1 cellular context compared by ENCODE assay signal in the genomic region with DNA sequence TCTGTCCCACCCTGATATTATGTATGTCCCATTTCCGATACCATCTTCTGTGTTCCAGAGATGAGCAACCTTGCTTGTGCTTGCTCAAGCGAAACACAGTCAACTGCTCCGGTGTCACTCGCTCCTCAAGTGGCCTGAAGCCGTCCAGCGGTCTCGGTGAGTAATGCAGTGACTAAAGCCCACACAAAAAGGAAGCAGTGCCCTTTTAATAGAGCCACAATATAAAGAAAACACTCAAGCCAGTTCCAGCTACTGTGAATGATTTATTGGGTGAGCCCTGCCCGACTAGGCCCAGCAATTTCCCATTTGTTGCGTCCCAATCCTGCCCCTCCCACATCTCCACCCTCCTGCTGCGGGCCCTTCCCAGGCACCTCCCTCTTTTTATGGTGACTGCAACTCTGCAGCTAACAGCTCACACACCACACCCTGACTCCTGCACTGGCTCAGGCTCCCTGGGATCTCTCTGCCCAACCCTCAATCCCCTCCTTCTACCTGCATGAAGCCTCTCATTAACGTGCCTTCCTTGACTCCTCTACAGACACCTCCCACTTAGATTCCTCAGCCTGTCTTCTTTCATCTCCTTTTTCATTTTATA.
TF ChIP-seq lines count a peak whose summit lies in the region.

No MANE protein-coding gene starts in this region.

TF ChIP-seq in GM23338, 12 proteins besides CTCF, POLR2A, EP300 and RAD21 (continued from another document):
- no peak for TF ChIP-seq ZNF462 (CRISPR knock-in tag; IDR thresholded peaks at IDR 0.05)
- TF ChIP-seq JUNB (IDR thresholded peaks at IDR 0.05; ENCODE audit: unreplicated experiment): no peak
- TF ChIP-seq EZH2 (IDR thresholded peaks at IDR 0.05; ENCODE audit: low read depth, unreplicated experiment): no peak
- no peak for TF ChIP-seq EZH2phosphoT487 (IDR thresholded peaks at IDR 0.05; ENCODE audit: unreplicated experiment)
